In genomic region chr15:93167291-93167690, GRCh38 we compare ENCODE assay signal across 21 cellular contexts.
DNase-seq lines count a peak whose midpoint lies in the region; ATAC-seq, FAIRE-seq and TF ChIP-seq lines count a peak whose summit lies in the region.
"Had no signal": no experiment of that assay in that cellular context is flagged by ENCODE, and none has a peak within 500 bp of the region (broad histone marks: within the 10 kb centered on the region; RNA-seq: fewer than 3 reads in every experiment).

No MANE protein-coding gene starts in this region.

- TF ChIP-seq RAD21 in K562 (CRISPR knock-in tag; conservative IDR thresholded peaks at IDR 0.05 in 1 of 2, IDR thresholded peaks at IDR 0.05 in 1 of 2) = no peak

- H4K20me1 ChIP-seq in GM23338 (replicated peaks; ENCODE audit: insufficient read depth) = no peaks in the 10 kb centered on the region
- H4K20me1 ChIP-seq in K562 (replicated peaks; ENCODE audit: control insufficient read depth, insufficient read depth, low read length) = no peaks in the 10 kb centered on the region
- H4K20me1 ChIP-seq: BLaER1 treated with 17β-estradiol and CSF1 and Interleukin-3, amounts not matched to agents 10 nM and 100 nM had no signal

- FAIRE-seq in K562 (lab: Jason Lieb, UNC) = no peak
- FAIRE-seq: GM19239, H1 had no signal

- H2AFZ ChIP-seq in GM23338 (no peak overlapping the region), K562 (ENCODE audit: low read depth, low read length) (no peak overlapping the region)

- WGBS in K562 (ENCODE audit: insufficient coverage, low coverage, missing lambda C conversion rate) = 0% methylated on average over 3 of the region's 4 CpGs

- H3F3A ChIP-seq in GM23338 (replicated peaks; ENCODE audit: low read depth) = no peaks in the 10 kb centered on the region

- in situ Hi-C loops in Panc1 (cut with HindIII; ENCODE audit: low pct_unique_long_range_greater_than_20kb, low sequenced_read_pairs) (no loop called here), K562 (cut with MboI) (no loop called here)

- H3K4me3 ChIP-seq in GM23338 (no peak overlapping the region), Panc1 (ENCODE audit: low read depth in 2 of 2, low read length in 2 of 2) (no peak overlapping the region), K562 (no peak overlapping the region)
- H3K4me3 ChIP-seq: BLaER1 treated with 17β-estradiol and CSF1 and Interleukin-3, amounts not matched to agents 10 nM and 100 nM had no signal

- H3K4me2 ChIP-seq in GM23338 (no peak overlapping the region), K562 (ENCODE audit: insufficient read depth, low read length) (no peak overlapping the region)
- H3K4me2 ChIP-seq: BLaER1 treated with 17β-estradiol and CSF1 and Interleukin-3, amounts not matched to agents 10 nM and 100 nM had no signal

- peaks cover 3% of the 10 kb centered on the region; the same call in 2 of the 3 replicates for H3K4me1 Mint-ChIP-seq in GM23338
- no peaks in the 10 kb centered on the region for H3K4me1 Mint-ChIP-seq in stimulated activated memory B cell treated with anti-CD40 and anti-IgM and Interleukin-4, amounts not matched to agents 10 μg/mL and 1 μg/mL and 100 μg/mL, for 72 hours
- H3K4me1 Mint-ChIP-seq: CD14-positive monocyte had no signal

- DNase-seq in GM23338 (ENCODE audit: low spot score) (no peak), Panc1 (ENCODE audit: low read depth, low spot score) (no peak), K562 (ENCODE audit: extremely low read depth in 1 of 4, low spot score in 3 of 4) (no peak), GM10266 (ENCODE audit: extremely low spot score) (no peak)
- DNase-seq: AML-193; BE2C; Calu3; CD4-positive, alpha-beta T cell; COR-L47; DMS53; DMS79 treated with DMSO at 0.1 percent for 48 hours; GF-D8; H7; HCEC 1CT had no signal

- H3K27me3 Mint-ChIP-seq in GM23338 (ENCODE audit: insufficient read depth, low read depth, poor library complexity) = peaks cover 2% of the 10 kb centered on the region
- H3K27me3 Mint-ChIP-seq in stimulated activated memory B cell treated with anti-CD40 and anti-IgM and Interleukin-4, amounts not matched to agents 10 μg/mL and 1 μg/mL and 100 μg/mL, for 72 hours = peaks cover 29% of the 10 kb centered on the region

- ATAC-seq in GM23338 (peak; percentile 54), Panc1 (peak; percentile 83), K562 (peak; percentile 50; the same call in 1 of the 3 replicates), HG02763 (IDR thresholded peaks at IDR 0.05; ENCODE audit: unreplicated experiment) (no peak), GM21825 (IDR thresholded peaks at IDR 0.05; ENCODE audit: unreplicated experiment) (no peak)
- ATAC-seq in stimulated activated memory B cell treated with anti-CD40 and anti-IgM and Interleukin-4, amounts not matched to agents 10 μg/mL and 1 μg/mL and 100 μg/mL, for 72 hours = peak; percentile 34

- H3K4me3 Mint-ChIP-seq in GM23338 = no peak overlapping the region
- no peak overlapping the region for H3K4me3 Mint-ChIP-seq in stimulated activated memory B cell treated with anti-CD40 and anti-IgM and Interleukin-4, amounts not matched to agents 10 μg/mL and 1 μg/mL and 100 μg/mL, for 72 hours
- H3K4me3 Mint-ChIP-seq: CD14-positive monocyte; CD4-positive, alpha-beta T cell had no signal

- H3K27me3 ChIP-seq in GM23338 (ENCODE audit: insufficient read depth) (no peaks in the 10 kb centered on the region), Panc1 (ENCODE audit: control insufficient read depth, insufficient read depth, low read length) (peaks cover 15% of the 10 kb centered on the region), K562 (ENCODE audit: control insufficient read depth in 2 of 2, insufficient read depth in 2 of 2, low read length in 2 of 2) (peaks cover 3 to 21% of the 10 kb centered on the region in 2 experiments; a peak in 3 of 5 replicates)
- H3K27me3 ChIP-seq: BLaER1 treated with 17β-estradiol and CSF1 and Interleukin-3, amounts not matched to agents 10 nM and 100 nM had no signal

- H3K79me2 ChIP-seq in GM23338 (replicated peaks; ENCODE audit: insufficient read depth) = no peaks in the 10 kb centered on the region
- H3K79me2 ChIP-seq in K562 (ENCODE audit: control insufficient read depth, insufficient read depth, low read length) = no peaks in the 10 kb centered on the region

- no peaks in the 10 kb centered on the region for H3K9me3 ChIP-seq in Panc1 (ENCODE audit: control insufficient read depth, insufficient read depth, low read depth, low read length)
- H3K9me3 ChIP-seq in K562 (replicated peaks; ENCODE audit: control insufficient read depth, insufficient read depth, low read depth, low read length) = no peaks in the 10 kb centered on the region
- H3K9me3 ChIP-seq: BE2C had no signal

- POLR2A ChIA-PET in Panc1 (lab: Charles Lee) (no interaction called here), K562 (lab: Yijun Ruan, JAX) (interaction anchor here (0.6 kb wide), 1 partner anchor 18 kb away, joined by 6 read pairs; no protein-coding TSS in a partner anchor)

- no peak for TF ChIP-seq POLR2A in K562 (conservative IDR thresholded peaks at IDR 0.05)

- intact Hi-C loops in Panc1 (cut with micrococcal nuclease; ENCODE audit: unreplicated experiment) (no loop called here), K562 (cut with micrococcal nuclease) (no loop called here)

- no peak overlapping the region for H3K9ac ChIP-seq in K562 (ENCODE audit: insufficient read depth in 1 of 2, low read depth in 2 of 2, low read length in 2 of 2)
- H3K9ac ChIP-seq: BLaER1 treated with 17β-estradiol and CSF1 and Interleukin-3, amounts not matched to agents 10 nM and 100 nM had no signal

- no peak overlapping the region for H3K27ac ChIP-seq in GM23338 (ENCODE audit: low read depth)
- no peak overlapping the region for H3K27ac ChIP-seq in Panc1 (ENCODE audit: low read length)
- H3K27ac ChIP-seq in K562 (ENCODE audit: extremely low read depth, low read depth, low read length) = no peak overlapping the region
- H3K27ac ChIP-seq: BLaER1 treated with 17β-estradiol and CSF1 and Interleukin-3, amounts not matched to agents 10 nM and 100 nM had no signal

- TF ChIP-seq EP300 in K562 (IDR thresholded peaks at IDR 0.05; ENCODE audit: low read length) = no peak

- H3K9me1 ChIP-seq in K562 (ENCODE audit: control insufficient read depth, insufficient read depth, low read length) = no peaks in the 10 kb centered on the region

- no peaks in the 10 kb centered on the region for H3K36me3 ChIP-seq in GM23338 (ENCODE audit: insufficient read depth)
- H3K36me3 ChIP-seq in Panc1 (ENCODE audit: control insufficient read depth, insufficient read depth, low read length) = no peaks in the 10 kb centered on the region
- no peaks in the 10 kb centered on the region for H3K36me3 ChIP-seq in K562 (ENCODE audit: control insufficient read depth, insufficient read depth, low read length)
- H3K36me3 ChIP-seq: BE2C; BLaER1 treated with 17β-estradiol and CSF1 and Interleukin-3, amounts not matched to agents 10 nM and 100 nM had no signal

- H3K9me2 ChIP-seq in GM23338 (ENCODE audit: insufficient read depth) = no peaks in the 10 kb centered on the region

- no peak for TF ChIP-seq CTCF in GM23338 (conservative IDR thresholded peaks at IDR 0.05; ENCODE audit: low read depth in 2 of 2)
- TF ChIP-seq CTCF in Panc1 (IDR thresholded peaks at IDR 0.05) = no peak
- no peak for TF ChIP-seq CTCF in K562 (IDR thresholded peaks at IDR 0.05 in 2 of 3, conservative IDR thresholded peaks at IDR 0.05 in 1 of 3; ENCODE audit: insufficient read depth in 2 of 3, low read depth in 1 of 3, low read length in 3 of 3)
- TF ChIP-seq CTCF in GM10266 (IDR thresholded peaks at IDR 0.05; ENCODE audit: control insufficient read depth, insufficient read depth, low read depth, missing control alignments) = no peak

- BruUV-seq in Panc1 (replicated peaks; lab: Mats Ljungman, UMichigan) = no TSS peak
- BruUV-seq in K562 (replicated peaks; lab: Mats Ljungman, UMichigan) = no TSS peak

- no peak overlapping the region for H3K27ac Mint-ChIP-seq in GM23338
- no peak overlapping the region for H3K27ac Mint-ChIP-seq in stimulated activated memory B cell treated with anti-CD40 and anti-IgM and Interleukin-4, amounts not matched to agents 10 μg/mL and 1 μg/mL and 100 μg/mL, for 72 hours
- H3K27ac Mint-ChIP-seq: CD4-positive, alpha-beta T cell had no signal

- no peaks in the 10 kb centered on the region for H3K36me3 Mint-ChIP-seq in GM23338 (ENCODE audit: low read depth)
- H3K36me3 Mint-ChIP-seq in stimulated activated memory B cell treated with anti-CD40 and anti-IgM and Interleukin-4, amounts not matched to agents 10 μg/mL and 1 μg/mL and 100 μg/mL, for 72 hours = no peaks in the 10 kb centered on the region
- H3K36me3 Mint-ChIP-seq: CD14-positive monocyte had no signal

- H3K4me1 ChIP-seq in GM23338 (ENCODE audit: insufficient read depth) (no peaks in the 10 kb centered on the region), Panc1 (ENCODE audit: control insufficient read depth, insufficient read depth, low read length) (no peaks in the 10 kb centered on the region), K562 (replicated peaks in 1 of 2; ENCODE audit: control insufficient read depth in 2 of 2, insufficient read depth in 2 of 2, low read length in 2 of 2) (no peaks in the 10 kb centered on the region)
- H3K4me1 ChIP-seq: BE2C; BLaER1 treated with 17β-estradiol and CSF1 and Interleukin-3, amounts not matched to agents 10 nM and 100 nM had no signal

- CTCF ChIA-PET in Panc1 (lab: Charles Lee) (no interaction called here), K562 (lab: Yijun Ruan, JAX; ENCODE audit: low intra/inter-chr PET ratio) (no interaction called here)

- H3K9me3 Mint-ChIP-seq in GM23338 = no peaks in the 10 kb centered on the region
- H3K9me3 Mint-ChIP-seq in stimulated activated memory B cell treated with anti-CD40 and anti-IgM and Interleukin-4, amounts not matched to agents 10 μg/mL and 1 μg/mL and 100 μg/mL, for 72 hours = peaks cover 5% of the 10 kb centered on the region
- H3K9me3 Mint-ChIP-seq: CD4-positive, alpha-beta T cell had no signal

TF ChIP-seq in GM23338, 12 proteins besides CTCF, POLR2A, EP300 and RAD21 (continues in another document):
- no peak for TF ChIP-seq ETS1 (IDR thresholded peaks at IDR 0.05)

TF ChIP-seq in K562, 482 proteins besides CTCF, POLR2A, EP300 and RAD21 (continues in another document):
- TF ChIP-seq ETS1 (conservative IDR thresholded peaks at IDR 0.05; ENCODE audit: control insufficient read depth, low read depth, low read length) (no peak), ZC3H8 (IDR thresholded peaks at IDR 0.05) (no peak), TSC22D4 (tag; IDR thresholded peaks at IDR 0.05) (no peak), SMARCA5 (IDR thresholded peaks at IDR 0.05) (no peak), MTA3 (IDR thresholded peaks at IDR 0.05; ENCODE audit: borderline replicate concordance) (no peak)

Comparison
In these comparisons a context has a peak if more than half of its experiments do, and no peak if none do; other contexts are left out.
1. ATAC-seq: peak in GM23338 (single experiment), Panc1 (single experiment), K562 (single experiment) and stimulated activated memory B cell treated with anti-CD40 and anti-IgM and Interleukin-4, amounts not matched to agents 10 μg/mL and 1 μg/mL and 100 μg/mL, for 72 hours (single experiment); none in HG02763 (single experiment) and GM21825 (single experiment).